1 cellular context compared by ENCODE assay signal in genomic region chr19:2636142-2636896, GRCh38.
TF ChIP-seq lines count a peak whose summit lies in the region.

No MANE protein-coding gene starts in this region.

TF ChIP-seq in HCT116, 20 proteins besides CTCF, POLR2A, EP300 and RAD21 (continued from another document):
- TF ChIP-seq YY1 (IDR thresholded peaks at IDR 0.05; ENCODE audit: extremely low read depth, insufficient replicate concordance, low read depth, low read length) (no peak), ELF1 (IDR thresholded peaks at IDR 0.05; ENCODE audit: borderline replicate concordance, low read depth) (no peak)
- TF ChIP-seq, protein P1, sequence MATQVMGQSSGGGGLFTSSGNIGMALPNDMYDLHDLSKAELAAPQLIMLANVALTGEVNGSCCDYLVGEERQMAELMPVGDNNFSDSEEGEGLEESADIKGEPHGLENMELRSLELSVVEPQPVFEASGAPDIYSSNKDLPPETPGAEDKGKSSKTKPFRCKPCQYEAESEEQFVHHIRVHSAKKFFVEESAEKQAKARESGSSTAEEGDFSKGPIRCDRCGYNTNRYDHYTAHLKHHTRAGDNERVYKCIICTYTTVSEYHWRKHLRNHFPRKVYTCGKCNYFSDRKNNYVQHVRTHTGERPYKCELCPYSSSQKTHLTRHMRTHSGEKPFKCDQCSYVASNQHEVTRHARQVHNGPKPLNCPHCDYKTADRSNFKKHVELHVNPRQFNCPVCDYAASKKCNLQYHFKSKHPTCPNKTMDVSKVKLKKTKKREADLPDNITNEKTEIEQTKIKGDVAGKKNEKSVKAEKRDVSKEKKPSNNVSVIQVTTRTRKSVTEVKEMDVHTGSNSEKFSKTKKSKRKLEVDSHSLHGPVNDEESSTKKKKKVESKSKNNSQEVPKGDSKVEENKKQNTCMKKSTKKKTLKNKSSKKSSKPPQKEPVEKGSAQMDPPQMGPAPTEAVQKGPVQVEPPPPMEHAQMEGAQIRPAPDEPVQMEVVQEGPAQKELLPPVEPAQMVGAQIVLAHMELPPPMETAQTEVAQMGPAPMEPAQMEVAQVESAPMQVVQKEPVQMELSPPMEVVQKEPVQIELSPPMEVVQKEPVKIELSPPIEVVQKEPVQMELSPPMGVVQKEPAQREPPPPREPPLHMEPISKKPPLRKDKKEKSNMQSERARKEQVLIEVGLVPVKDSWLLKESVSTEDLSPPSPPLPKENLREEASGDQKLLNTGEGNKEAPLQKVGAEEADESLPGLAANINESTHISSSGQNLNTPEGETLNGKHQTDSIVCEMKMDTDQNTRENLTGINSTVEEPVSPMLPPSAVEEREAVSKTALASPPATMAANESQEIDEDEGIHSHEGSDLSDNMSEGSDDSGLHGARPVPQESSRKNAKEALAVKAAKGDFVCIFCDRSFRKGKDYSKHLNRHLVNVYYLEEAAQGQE (IDR thresholded peaks at IDR 0.05; ENCODE audit: low read depth), result no peak
